ENCODE assay signal across 27 cellular contexts in the genomic region with DNA sequence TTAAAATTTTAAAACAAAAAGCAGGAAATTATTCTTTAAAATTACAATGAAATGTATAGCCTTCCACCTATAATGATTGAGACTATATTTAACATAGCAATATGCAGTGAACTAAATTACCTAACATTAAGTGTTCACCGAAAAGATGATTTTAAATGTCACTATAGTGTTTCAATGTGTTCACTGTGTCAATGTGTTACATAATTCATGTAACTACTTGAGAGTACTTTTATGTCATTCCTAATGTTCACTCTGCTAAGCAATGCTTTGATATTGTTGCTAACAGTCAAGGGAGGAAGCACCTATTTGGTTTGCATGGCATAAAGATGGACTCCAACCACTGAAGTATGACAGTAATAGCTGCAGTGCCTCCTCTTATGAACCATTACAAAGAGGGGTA.
"Had no signal": no experiment of that assay in that cellular context is flagged by ENCODE, and none has a peak within 500 bp of the region (broad histone marks: within the 10 kb centered on the region; RNA-seq: fewer than 3 reads in every experiment).

No MANE protein-coding gene starts in this region.

- H3K4me3 ChIP-seq: colonic mucosa, coronary artery, dorsolateral prefrontal cortex, esophagus muscularis mucosa, esophagus squamous epithelium, gastrocnemius medialis, gastroesophageal sphincter, heart left ventricle had no signal

- H3K9me3 ChIP-seq: colonic mucosa, esophagus muscularis mucosa, esophagus squamous epithelium, gastrocnemius medialis, gastroesophageal sphincter had no signal

- ATAC-seq: effector memory CD8-positive, alpha-beta T cell; esophagus mucosa; foreskin keratinocyte; gastrocnemius medialis; gastroesophageal sphincter; heart left ventricle had no signal

- FAIRE-seq: colon, endometrium, endothelial cell of umbilical vein, frontal cortex had no signal

- H3K36me3 ChIP-seq: colonic mucosa, esophagus muscularis mucosa, esophagus squamous epithelium, gastrocnemius medialis, gastroesophageal sphincter, heart left ventricle had no signal

- DNase-seq: colonic mucosa; cortex of kidney; dermis blood vessel endothelial cell; dorsolateral prefrontal cortex; effector CD4-positive, alpha-beta T cell; effector CD8-positive, alpha-beta T cell; effector memory CD4-positive, alpha-beta T cell; effector memory CD8-positive, alpha-beta T cell; endodermal cell; erythroblast; esophagus squamous epithelium; foreskin fibroblast; foreskin keratinocyte; foreskin melanocyte; gastrocnemius medialis; glutamatergic neuron; head of caudate nucleus; heart left ventricle had no signal

- H3K27ac ChIP-seq: colonic mucosa, coronary artery, dorsolateral prefrontal cortex, epithelial cell of prostate, esophagus muscularis mucosa, esophagus squamous epithelium, foreskin keratinocyte, gastrocnemius medialis, gastroesophageal sphincter, heart left ventricle had no signal

- H3K27me3 ChIP-seq: colonic mucosa, dorsolateral prefrontal cortex, esophagus muscularis mucosa, esophagus squamous epithelium, foreskin keratinocyte, gastrocnemius medialis, gastroesophageal sphincter, heart left ventricle had no signal
